Comparison of ENCODE assay signal across 15 cellular contexts in the genomic region with DNA sequence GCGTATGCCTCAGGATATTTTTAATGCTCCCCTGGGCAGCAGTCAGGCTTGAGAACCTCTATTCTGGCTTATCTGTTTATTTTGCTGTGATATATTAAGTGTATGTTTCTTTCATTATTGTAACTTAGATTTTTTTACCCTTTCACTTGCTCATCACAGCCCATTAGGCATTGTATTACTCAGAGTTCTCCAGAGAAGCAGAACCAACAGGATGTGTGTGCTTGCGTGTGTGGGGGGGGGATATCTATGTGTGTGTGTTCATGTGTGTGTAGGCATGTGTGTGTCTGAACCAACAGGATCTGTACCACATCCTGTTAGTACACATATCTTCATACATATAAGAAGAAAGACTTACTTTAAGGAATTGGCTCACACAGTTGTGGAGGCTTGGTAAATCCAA.
A peak's percentile ranks its signal among the peaks of the same experiment; 100 is the strongest.
DNase-seq lines count a peak whose midpoint lies in the region; ATAC-seq and TF ChIP-seq lines count a peak whose summit lies in the region.
"Had no signal": no experiment of that assay in that cellular context is flagged by ENCODE, and none has a peak within 500 bp of the region (broad histone marks: within the 10 kb centered on the region; RNA-seq: fewer than 3 reads in every experiment).

No MANE protein-coding gene starts in this region.

- TF ChIP-seq EP300 in transverse colon (IDR thresholded peaks at IDR 0.05; ENCODE audit: low read depth): no peak

- TF ChIP-seq POLR2A in transverse colon (IDR thresholded peaks at IDR 0.05): no peak

- no peak overlapping the region for H3K4me3 Mint-ChIP-seq in CD4-positive, alpha-beta memory T cell
- H3K4me3 Mint-ChIP-seq in activated naive CD8-positive, alpha-beta T cell treated with anti-CD3 and anti-CD28 coated beads, Interleukin-2, amount 50 U/mL, for 24 hours: no peak overlapping the region
- H3K4me3 Mint-ChIP-seq: nephron had no signal

- no peaks in the 10 kb centered on the region for H3K4me1 ChIP-seq in CD4-positive, alpha-beta memory T cell (ENCODE audit: insufficient read depth, low read length)
- H3K4me1 ChIP-seq in HEK293 (ENCODE audit: control insufficient read depth, insufficient read depth, low read length): no peaks in the 10 kb centered on the region
- H3K4me1 ChIP-seq in transverse colon: no peaks in the 10 kb centered on the region
- no peaks in the 10 kb centered on the region for H3K4me1 ChIP-seq in A673 (ENCODE audit: insufficient read depth, low read length, poor library complexity, severe bottlenecking)
- H3K4me1 ChIP-seq: lower lobe of right lung, right atrium auricular region, uterus had no signal

- H3K27ac Mint-ChIP-seq in CD4-positive, alpha-beta memory T cell: no peak overlapping the region
- H3K27ac Mint-ChIP-seq in activated naive CD8-positive, alpha-beta T cell treated with anti-CD3 and anti-CD28 coated beads, Interleukin-2, amount 50 U/mL, for 24 hours: peak overlapping the region; percentile 77

- H3K27me3 Mint-ChIP-seq in CD4-positive, alpha-beta memory T cell: peaks cover 1 to 3% of the 10 kb centered on the region in 2 donors
- H3K27me3 Mint-ChIP-seq in activated naive CD8-positive, alpha-beta T cell treated with anti-CD3 and anti-CD28 coated beads, Interleukin-2, amount 50 U/mL, for 24 hours: peaks cover 2% of the 10 kb centered on the region

- POLR2A ChIA-PET in CD4-positive, alpha-beta memory T cell (lab: Charles Lee; ENCODE audit: partially characterized antibody): no interaction called here
- POLR2A ChIA-PET in HEK293 (lab: Yijun Ruan, JAX) (no interaction called here), A673 (lab: Charles Lee; ENCODE audit: low non-redundant PET) (no interaction called here)

- CTCF ChIA-PET in CD4-positive, alpha-beta memory T cell (lab: Charles Lee; ENCODE audit: partially characterized antibody): interaction anchor here (1.0 to 8.8 kb wide), 7 partner anchors 71 to 557 kb away, joined by 3 to 166 read pairs (median 6); no protein-coding TSS in a partner anchor
- CTCF ChIA-PET in HEK293 (lab: Yijun Ruan, JAX): interaction anchor here (1.0 to 1.1 kb wide), 3 partner anchors 74 to 244 kb away, joined by 4 to 7 read pairs (median 5); no protein-coding TSS in a partner anchor
- CTCF ChIA-PET in A673 (lab: Charles Lee): no interaction called here

- in situ Hi-C loops in transverse colon (cut with MboI; ENCODE audit: low pct_ligation_motif_present in 1 of 4, low pct_unique_long_range_greater_than_20kb in 1 of 4, low sequenced_read_pairs in 3 of 4): no loop called here

- TF ChIP-seq CTCF in HEK293 (tag by site-specific recombination; IDR thresholded peaks at IDR 0.05): no peak
- no peak for TF ChIP-seq CTCF in transverse colon (IDR thresholded peaks at IDR 0.05)
- no peak for TF ChIP-seq CTCF in A673 (conservative IDR thresholded peaks at IDR 0.05; ENCODE audit: low read depth, low read length)

- no peaks in the 10 kb centered on the region for H3K9me3 ChIP-seq in CD4-positive, alpha-beta memory T cell (ENCODE audit: control insufficient read depth in 1 of 2, low read length in 2 of 2)
- H3K9me3 ChIP-seq in HEK293 (ENCODE audit: control insufficient read depth, insufficient read depth, low read depth, low read length) (no peaks in the 10 kb centered on the region), transverse colon (no peaks in the 10 kb centered on the region), A673 (ENCODE audit: low read depth, low read length, poor library complexity, severe bottlenecking) (no peaks in the 10 kb centered on the region)
- H3K9me3 ChIP-seq: lower lobe of right lung, right atrium auricular region, uterus had no signal

- ATAC-seq in activated naive CD8-positive, alpha-beta T cell treated with anti-CD3 and anti-CD28 coated beads, Interleukin-2, amount 50 U/mL, for 24 hours: peak; percentile 48
- ATAC-seq: lower lobe of right lung, Right ventricle myocardium inferior had no signal

- peaks cover 4% of the 10 kb centered on the region for H3K27me3 ChIP-seq in CD4-positive, alpha-beta memory T cell (ENCODE audit: insufficient read depth, low read length)
- H3K27me3 ChIP-seq in transverse colon: no peaks in the 10 kb centered on the region
- H3K27me3 ChIP-seq in A673 (replicated peaks; ENCODE audit: insufficient read depth, low read depth, low read length, poor library complexity): no peaks in the 10 kb centered on the region
- H3K27me3 ChIP-seq: right atrium auricular region, uterus had no signal

- no peaks in the 10 kb centered on the region for H3K36me3 ChIP-seq in CD4-positive, alpha-beta memory T cell (ENCODE audit: insufficient read depth, low read length)
- no peaks in the 10 kb centered on the region for H3K36me3 ChIP-seq in HEK293 (ENCODE audit: control insufficient read depth in 2 of 2, insufficient read depth in 1 of 2, low read length in 2 of 2)
- H3K36me3 ChIP-seq in transverse colon: no peaks in the 10 kb centered on the region
- no peaks in the 10 kb centered on the region for H3K36me3 ChIP-seq in A673 (ENCODE audit: insufficient read depth, low read length, poor library complexity, severe bottlenecking)
- H3K36me3 ChIP-seq: lower lobe of right lung, right atrium auricular region, uterus had no signal

- BruUV-seq in A673 (replicated peaks; lab: Mats Ljungman, UMichigan): no TSS peak

- WGBS in transverse colon (ENCODE audit: low coverage in 1 of 2), 2 donors: 71 to 82% methylated on average over 1 to 2 of the region's 2 CpGs

- no peak overlapping the region for H3K4me3 ChIP-seq in CD4-positive, alpha-beta memory T cell (ENCODE audit: low read length in 2 of 2)
- H3K4me3 ChIP-seq in HEK293 (ENCODE audit: low read depth, low read length) (no peak overlapping the region), transverse colon (no peak overlapping the region), A673 (ENCODE audit: low read depth, low read length, poor library complexity, severe bottlenecking) (no peak overlapping the region)
- H3K4me3 ChIP-seq: lower lobe of right lung, right atrium auricular region, uterus had no signal

- peaks cover 0 to 8% (median 5%) of the 10 kb centered on the region in 4 donors for H3K4me1 Mint-ChIP-seq in CD4-positive, alpha-beta memory T cell
- H3K4me1 Mint-ChIP-seq in activated naive CD8-positive, alpha-beta T cell treated with anti-CD3 and anti-CD28 coated beads, Interleukin-2, amount 50 U/mL, for 24 hours: peaks cover 14% of the 10 kb centered on the region

- no peak overlapping the region for H3K27ac ChIP-seq in CD4-positive, alpha-beta memory T cell (ENCODE audit: low read depth, low read length)
- H3K27ac ChIP-seq in HEK293 (ENCODE audit: extremely low read depth, low read depth, low read length): no peak overlapping the region
- H3K27ac ChIP-seq in transverse colon: no peak overlapping the region
- no peak overlapping the region for H3K27ac ChIP-seq in A673 (ENCODE audit: low read depth, low read length, poor library complexity, severe bottlenecking)
- H3K27ac ChIP-seq: C4-2B, KMS-11, lower lobe of right lung, right atrium auricular region, uterus had no signal

- H3K36me3 Mint-ChIP-seq in CD4-positive, alpha-beta memory T cell: no peaks in the 10 kb centered on the region
- no peaks in the 10 kb centered on the region for H3K36me3 Mint-ChIP-seq in activated naive CD8-positive, alpha-beta T cell treated with anti-CD3 and anti-CD28 coated beads, Interleukin-2, amount 50 U/mL, for 24 hours (ENCODE audit: low read depth)

- intact Hi-C loops in CD4-positive, alpha-beta memory T cell (cut with micrococcal nuclease): no loop called here
- intact Hi-C loops in transverse colon (cut with DNase I; ENCODE audit: low total_unique reads): no loop called here
- intact Hi-C loops in A673 (cut with micrococcal nuclease; ENCODE audit: unreplicated experiment): loop anchor here (10.0 kb wide), 1 partner anchor 246 kb away; no protein-coding TSS in a partner anchor

- H3K9me3 Mint-ChIP-seq in CD4-positive, alpha-beta memory T cell: peaks cover 0 to 3% (median 0%) of the 10 kb centered on the region in 8 donors
- H3K9me3 Mint-ChIP-seq in activated naive CD8-positive, alpha-beta T cell treated with anti-CD3 and anti-CD28 coated beads, Interleukin-2, amount 50 U/mL, for 24 hours: no peaks in the 10 kb centered on the region
- H3K9me3 Mint-ChIP-seq: nephron had no signal

- peak in 3 of 5 donors; percentile 9 to 14 (median 13) for DNase-seq in CD4-positive, alpha-beta memory T cell
- DNase-seq in activated naive CD8-positive, alpha-beta T cell treated with anti-CD3 and anti-CD28 coated beads, Interleukin-2, amount 50 U/mL, for 24 hours: no peak
- DNase-seq in kidney tubule cell (ENCODE audit: low spot score) (peak; percentile 87), transverse colon (no peak), A673 (ENCODE audit: low spot score) (no peak)
- no peak for DNase-seq in activated CD8-positive, alpha-beta memory T cell treated with anti-CD3 and anti-CD28 coated beads, Interleukin-2, amount 50 U/mL, for 4 hours
- DNase-seq: lower lobe of right lung, NCI-H1694, uterus had no signal

TF ChIP-seq in HEK293, 187 proteins besides CTCF, POLR2A, EP300 and RAD21:
- no peak for TF ChIP-seq HOXD13 (CRISPR knock-in tag; IDR thresholded peaks at IDR 0.05; ENCODE audit: borderline replicate concordance)
- no peak for TF ChIP-seq ZNF501 (tag by site-specific recombination; IDR thresholded peaks at IDR 0.05)
- 0 out of 2 replicates have a peak, but pooled peaks have one; percentile 20 for TF ChIP-seq ZSCAN4 (tag by site-specific recombination; IDR thresholded peaks at IDR 0.05)
- no peak for TF ChIP-seq ZNF701 (tag by site-specific recombination; IDR thresholded peaks at IDR 0.05)

Comparison
In these comparisons a context has a peak if more than half of its experiments do, and no peak if none do; other contexts are left out.
1. DNase-seq: peak in CD4-positive, alpha-beta memory T cell (3 of 5) and kidney tubule cell (single experiment); none in activated naive CD8-positive, alpha-beta T cell treated with anti-CD3 and anti-CD28 coated beads, Interleukin-2, amount 50 U/mL, for 24 hours (single experiment), activated CD8-positive, alpha-beta memory T cell treated with anti-CD3 and anti-CD28 coated beads, Interleukin-2, amount 50 U/mL, for 4 hours (single experiment), transverse colon (single experiment) and A673 (single experiment).